Comparison of ENCODE assay signal across 3 cellular contexts in the genomic region with DNA sequence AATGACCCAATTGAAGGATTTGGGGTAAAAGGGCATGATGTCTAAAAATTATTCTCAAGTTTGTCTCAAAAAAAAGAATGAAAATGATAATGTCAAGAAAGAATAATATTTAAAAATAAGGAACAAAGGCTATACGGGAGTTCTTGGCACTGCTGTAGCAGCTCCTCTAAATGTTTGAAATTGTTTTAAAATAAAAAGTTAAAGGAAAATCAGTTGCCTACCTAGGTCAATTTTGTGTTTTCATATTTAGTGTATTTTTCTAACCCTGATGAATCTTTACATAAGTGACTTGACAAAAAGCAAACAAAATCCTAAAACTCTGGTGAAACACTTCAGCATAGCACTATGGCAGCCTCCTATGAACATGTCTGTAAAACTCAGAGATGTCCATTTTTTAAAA.
TF ChIP-seq lines count a peak whose summit lies in the region.

No MANE protein-coding gene starts in this region.

TF ChIP-seq in HepG2, 621 proteins besides CTCF, POLR2A, EP300 and RAD21:
- no peak for TF ChIP-seq HMGA1 (CRISPR knock-in tag; conservative IDR thresholded peaks at IDR 0.05)
- TF ChIP-seq AGO2 (optimal IDR thresholded peaks at IDR 0.05; ENCODE audit: low read depth, low read length), result peak; percentile 25

TF ChIP-seq in A549, 52 proteins besides CTCF, POLR2A, EP300 and RAD21:
- TF ChIP-seq, protein P1, sequence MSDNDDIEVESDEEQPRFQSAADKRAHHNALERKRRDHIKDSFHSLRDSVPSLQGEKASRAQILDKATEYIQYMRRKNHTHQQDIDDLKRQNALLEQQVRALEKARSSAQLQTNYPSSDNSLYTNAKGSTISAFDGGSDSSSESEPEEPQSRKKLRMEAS (IDR thresholded peaks at IDR 0.05), result no peak
- TF ChIP-seq TFCP2L1 (CRISPR knock-in tag; IDR thresholded peaks at IDR 0.05), result peak; percentile 72; the same call in 1 of the 2 replicates
- TF ChIP-seq NFE2L2 (conservative IDR thresholded peaks at IDR 0.05; ENCODE audit: low read length), result no peak
- no peak for TF ChIP-seq KDM5A (IDR thresholded peaks at IDR 0.05)
- TF ChIP-seq, protein P2, sequence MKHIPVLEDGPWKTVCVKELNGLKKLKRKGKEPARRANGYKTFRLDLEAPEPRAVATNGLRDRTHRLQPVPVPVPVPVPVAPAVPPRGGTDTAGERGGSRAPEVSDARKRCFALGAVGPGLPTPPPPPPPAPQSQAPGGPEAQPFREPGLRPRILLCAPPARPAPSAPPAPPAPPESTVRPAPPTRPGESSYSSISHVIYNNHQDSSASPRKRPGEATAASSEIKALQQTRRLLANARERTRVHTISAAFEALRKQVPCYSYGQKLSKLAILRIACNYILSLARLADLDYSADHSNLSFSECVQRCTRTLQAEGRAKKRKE (CRISPR knock-in tag; IDR thresholded peaks at IDR 0.05; ENCODE audit: low read depth), result no peak
- TF ChIP-seq HOXB13 (CRISPR knock-in tag; IDR thresholded peaks at IDR 0.05; ENCODE audit: low read depth), result no peak
- TF ChIP-seq, protein P3, sequence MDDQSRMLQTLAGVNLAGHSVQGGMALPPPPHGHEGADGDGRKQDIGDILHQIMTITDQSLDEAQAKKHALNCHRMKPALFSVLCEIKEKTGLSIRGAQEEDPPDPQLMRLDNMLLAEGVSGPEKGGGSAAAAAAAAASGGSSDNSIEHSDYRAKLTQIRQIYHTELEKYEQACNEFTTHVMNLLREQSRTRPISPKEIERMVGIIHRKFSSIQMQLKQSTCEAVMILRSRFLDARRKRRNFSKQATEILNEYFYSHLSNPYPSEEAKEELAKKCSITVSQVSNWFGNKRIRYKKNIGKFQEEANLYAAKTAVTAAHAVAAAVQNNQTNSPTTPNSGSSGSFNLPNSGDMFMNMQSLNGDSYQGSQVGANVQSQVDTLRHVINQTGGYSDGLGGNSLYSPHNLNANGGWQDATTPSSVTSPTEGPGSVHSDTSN (IDR thresholded peaks at IDR 0.05), result no peak
- peak; percentile 42; the same call in 1 of the 2 replicates for TF ChIP-seq FOSB (CRISPR knock-in tag; IDR thresholded peaks at IDR 0.05)
- TF ChIP-seq RNF2 (IDR thresholded peaks at IDR 0.05; ENCODE audit: borderline replicate concordance, low read depth), result no peak
- no peak for TF ChIP-seq CHD4 (IDR thresholded peaks at IDR 0.05; ENCODE audit: borderline replicate concordance)
- no peak for TF ChIP-seq HEYL (CRISPR knock-in tag; IDR thresholded peaks at IDR 0.05)
- no peak for TF ChIP-seq ZNF302 (CRISPR knock-in tag; IDR thresholded peaks at IDR 0.05)
- no peak for TF ChIP-seq FOSL2 (IDR thresholded peaks at IDR 0.05)
- TF ChIP-seq FOSL2 (CRISPR knock-in tag; IDR thresholded peaks at IDR 0.05), result 0 out of 2 replicates have a peak, but pooled peaks have one; percentile 8
- 0 out of 4 replicates have a peak, but pooled peaks of 1 of the 2 experiments have one; percentile 11 for TF ChIP-seq CEBPB (IDR thresholded peaks at IDR 0.05)
- TF ChIP-seq HOXA7 (CRISPR knock-in tag; IDR thresholded peaks at IDR 0.05), result peak; percentile 94
- no peak for TF ChIP-seq EHMT2 (IDR thresholded peaks at IDR 0.05; ENCODE audit: low read depth)
- peak; percentile 73; the same call in 1 of the 2 replicates for TF ChIP-seq RARB (CRISPR knock-in tag; IDR thresholded peaks at IDR 0.05)
- TF ChIP-seq MAFK (IDR thresholded peaks at IDR 0.05; ENCODE audit: partially characterized antibody), result peak; percentile 6
- no peak for TF ChIP-seq SREBF2 (IDR thresholded peaks at IDR 0.05)

TF ChIP-seq in endothelial cell of umbilical vein, 7 proteins besides CTCF, POLR2A, EP300 and RAD21:
- TF ChIP-seq GATA2 (IDR thresholded peaks at IDR 0.05; ENCODE audit: insufficient read depth, insufficient read length, low read depth, low read length), result no peak
- TF ChIP-seq JUN (IDR thresholded peaks at IDR 0.05; ENCODE audit: borderline replicate concordance, insufficient read depth, insufficient read length, low read depth), result no peak
- TF ChIP-seq MYC (IDR thresholded peaks at IDR 0.05; ENCODE audit: low read depth, low read length), result no peak
- TF ChIP-seq, protein P1 (IDR thresholded peaks at IDR 0.05; ENCODE audit: insufficient read depth, insufficient read length), result no peak
- no peak for TF ChIP-seq POLR2AphosphoS5 (IDR thresholded peaks at IDR 0.05; ENCODE audit: insufficient read depth, low read depth, low read length)
- no peak for TF ChIP-seq FOS (IDR thresholded peaks at IDR 0.05; ENCODE audit: borderline replicate concordance, insufficient read depth, low read length)
- no peak for TF ChIP-seq EZH2 (IDR thresholded peaks at IDR 0.05; ENCODE audit: borderline replicate concordance, low read depth, low read length, severe bottlenecking)
TF ChIP-seq in endothelial cell of umbilical vein: peak in this region for 0.
